ENCODE assay signal across 21 cellular contexts in the genomic region with DNA sequence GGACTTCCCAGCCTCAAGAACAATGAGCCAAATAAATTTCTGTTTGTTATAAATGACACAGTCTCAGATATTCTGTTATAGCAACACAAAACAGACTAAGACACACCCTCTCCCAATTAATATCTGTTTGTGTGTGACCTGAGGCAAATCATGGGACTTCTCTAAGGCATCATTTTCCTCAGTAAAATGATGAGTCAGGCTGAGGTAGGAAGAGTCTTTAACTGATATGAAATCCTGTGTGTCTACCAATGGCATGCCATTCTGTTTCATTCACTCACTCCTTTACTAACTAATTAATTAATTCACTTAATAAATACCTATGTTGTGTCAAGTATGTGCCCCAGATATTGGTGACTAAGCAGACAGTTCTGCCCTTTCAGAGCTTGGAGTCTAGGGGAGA.
DNase-seq lines count a peak whose midpoint lies in the region; ATAC-seq, FAIRE-seq and TF ChIP-seq lines count a peak whose summit lies in the region.
"Had no signal": no experiment of that assay in that cellular context is flagged by ENCODE, and none has a peak within 500 bp of the region (broad histone marks: within the 10 kb centered on the region; RNA-seq: fewer than 3 reads in every experiment).

No MANE protein-coding gene starts in this region.

- H3K9me3 ChIP-seq in PC-9 (ENCODE audit: insufficient read depth, low read depth) (no peaks in the 10 kb centered on the region), kidney (ENCODE audit: control insufficient read depth in 1 of 2, low read length in 2 of 2) (peaks cover 0 to 6% of the 10 kb centered on the region in 2 donors)

- H3K9ac ChIP-seq in kidney (ENCODE audit: low read length in 2 of 2): no peak overlapping the region
- H3K9ac ChIP-seq: neural progenitor cell had no signal

- no peak for FAIRE-seq in kidney (lab: Jason Lieb, UNC)
- FAIRE-seq: endothelial cell of umbilical vein, HTR-8/SVneo, TTC549 had no signal

- TF ChIP-seq CTCF in PC-9 (conservative IDR thresholded peaks at IDR 0.05) (no peak), kidney (IDR thresholded peaks at IDR 0.05; ENCODE audit: borderline replicate concordance, extremely low read depth, insufficient read depth) (no peak), chondrocyte (IDR thresholded peaks at IDR 0.05) (no peak)

- peaks cover 2% of the 10 kb centered on the region for H3K36me3 Mint-ChIP-seq in activated naive CD4-positive, alpha-beta T cell treated with anti-CD3 and anti-CD28 coated beads, Interleukin-2, amount 50 U/mL, for 24 hours
- no peaks in the 10 kb centered on the region for H3K36me3 Mint-ChIP-seq in central memory CD8-positive, alpha-beta T cell (ENCODE audit: insufficient read depth)
- H3K36me3 Mint-ChIP-seq in stimulated activated effector memory CD8-positive, alpha-beta T cell treated with anti-CD3 and anti-CD28 coated beads, Interleukin-12 subunit alpha, Interleukin-12 subunit beta, amount 100 ng/mL, for 72 hours: no peaks in the 10 kb centered on the region
- H3K36me3 Mint-ChIP-seq in chondrocyte (ENCODE audit: low read depth): no peaks in the 10 kb centered on the region

- H3K9me3 Mint-ChIP-seq in activated naive CD4-positive, alpha-beta T cell treated with anti-CD3 and anti-CD28 coated beads, Interleukin-2, amount 50 U/mL, for 24 hours: no peaks in the 10 kb centered on the region
- no peaks in the 10 kb centered on the region for H3K9me3 Mint-ChIP-seq in central memory CD8-positive, alpha-beta T cell
- H3K9me3 Mint-ChIP-seq in stimulated activated effector memory CD8-positive, alpha-beta T cell treated with anti-CD3 and anti-CD28 coated beads, Interleukin-12 subunit alpha, Interleukin-12 subunit beta, amount 100 ng/mL, for 72 hours: peaks cover 7% of the 10 kb centered on the region
- peaks cover 4% of the 10 kb centered on the region for H3K9me3 Mint-ChIP-seq in chondrocyte (ENCODE audit: low read depth)

- intact Hi-C loops in PC-9 (cut with micrococcal nuclease; ENCODE audit: unreplicated experiment): no loop called here
- intact Hi-C loops in kidney (cut with DNase I): no loop called here

- no peak for DNase-seq in activated naive CD4-positive, alpha-beta T cell treated with Interleukin-2 at 50 U/mL for 16 hours
- peak in 1 of 2 experiments; percentile 75 for DNase-seq in PC-9
- DNase-seq in central memory CD8-positive, alpha-beta T cell (ENCODE audit: low spot score in 2 of 2): no peak
- DNase-seq in stimulated activated effector memory CD8-positive, alpha-beta T cell treated with anti-CD3 and anti-CD28 coated beads, Interleukin-12 subunit alpha, Interleukin-12 subunit beta, amount 100 ng/mL, for 72 hours (ENCODE audit: low spot score in 2 of 2): no peak
- DNase-seq in NCI-H345 treated with DMSO at 0.1 percent for 48 hours (lab: John Stamatoyannopoulos, UW; ENCODE audit: unreplicated experiment): no peak
- DNase-seq in kidney: no peak
- DNase-seq in chondrocyte (ENCODE audit: low spot score): no peak
- DNase-seq: activated CD4-positive, alpha-beta T cell treated with anti-CD3 and anti-CD28 coated beads, Interleukin-2, amount 50 U/mL, for 4 hours; aorta; DND-41; foreskin melanocyte; left cardiac atrium; NCI-H2227 treated with DMSO at 0.1 percent for 48 hours; spleen had no signal

- peak overlapping the region; percentile 35 for H3K4me3 Mint-ChIP-seq in activated naive CD4-positive, alpha-beta T cell treated with anti-CD3 and anti-CD28 coated beads, Interleukin-2, amount 50 U/mL, for 24 hours
- no peak overlapping the region for H3K4me3 Mint-ChIP-seq in central memory CD8-positive, alpha-beta T cell
- H3K4me3 Mint-ChIP-seq in stimulated activated effector memory CD8-positive, alpha-beta T cell treated with anti-CD3 and anti-CD28 coated beads, Interleukin-12 subunit alpha, Interleukin-12 subunit beta, amount 100 ng/mL, for 72 hours: peak overlapping the region; percentile 49
- H3K4me3 Mint-ChIP-seq in chondrocyte (ENCODE audit: unreplicated experiment): no peak overlapping the region
- H3K4me3 Mint-ChIP-seq: neural progenitor cell had no signal

- no TSS peak for BruUV-seq in PC-9 (replicated peaks; lab: Mats Ljungman, UMichigan)

- no peaks in the 10 kb centered on the region for H3K27me3 ChIP-seq in PC-9 (ENCODE audit: insufficient read depth, low read depth)
- H3K27me3 ChIP-seq: neural progenitor cell, tibial nerve had no signal

- H3K36me3 ChIP-seq in PC-9 (ENCODE audit: low read depth): no peaks in the 10 kb centered on the region
- H3K36me3 ChIP-seq in kidney (ENCODE audit: control insufficient read depth in 1 of 2, insufficient read depth in 2 of 2, low read length in 2 of 2): no peaks in the 10 kb centered on the region
- H3K36me3 ChIP-seq: neural progenitor cell, spleen, tibial nerve had no signal

- H3K4me3 ChIP-seq in PC-9: no peak overlapping the region; the same call in 1 of the 2 replicates
- H3K4me3 ChIP-seq in kidney (ENCODE audit: low read length in 2 of 2): no peak overlapping the region
- H3K4me3 ChIP-seq: neural progenitor cell, spleen, tibial nerve had no signal

- CTCF ChIA-PET in PC-9 (lab: Charles Lee): no interaction called here

- H2AFZ ChIP-seq in PC-9: no peak overlapping the region
- H2AFZ ChIP-seq: neural progenitor cell had no signal

- peak overlapping the region; percentile 61 for H3K4me2 ChIP-seq in PC-9
- H3K4me2 ChIP-seq: neural progenitor cell had no signal

- H3K27ac Mint-ChIP-seq in activated naive CD4-positive, alpha-beta T cell treated with anti-CD3 and anti-CD28 coated beads, Interleukin-2, amount 50 U/mL, for 24 hours: no peak overlapping the region
- peak overlapping the region; percentile 16 for H3K27ac Mint-ChIP-seq in central memory CD8-positive, alpha-beta T cell (ENCODE audit: low read depth)
- H3K27ac Mint-ChIP-seq in stimulated activated effector memory CD8-positive, alpha-beta T cell treated with anti-CD3 and anti-CD28 coated beads, Interleukin-12 subunit alpha, Interleukin-12 subunit beta, amount 100 ng/mL, for 72 hours: peak overlapping the region; percentile 77
- no peak overlapping the region for H3K27ac Mint-ChIP-seq in chondrocyte (ENCODE audit: unreplicated experiment)
- H3K27ac Mint-ChIP-seq: neural progenitor cell had no signal

- H3K4me1 Mint-ChIP-seq in activated naive CD4-positive, alpha-beta T cell treated with anti-CD3 and anti-CD28 coated beads, Interleukin-2, amount 50 U/mL, for 24 hours: peaks cover 70% of the 10 kb centered on the region
- H3K4me1 Mint-ChIP-seq in central memory CD8-positive, alpha-beta T cell: peaks cover 26% of the 10 kb centered on the region
- peaks cover 44% of the 10 kb centered on the region for H3K4me1 Mint-ChIP-seq in stimulated activated effector memory CD8-positive, alpha-beta T cell treated with anti-CD3 and anti-CD28 coated beads, Interleukin-12 subunit alpha, Interleukin-12 subunit beta, amount 100 ng/mL, for 72 hours
- H3K4me1 Mint-ChIP-seq in chondrocyte (ENCODE audit: low read depth): no peaks in the 10 kb centered on the region

- ATAC-seq in central memory CD8-positive, alpha-beta T cell (replicated peaks; ENCODE audit: extremely low read depth, poor library complexity, severe bottlenecking): no peak
- no peak for ATAC-seq in stimulated activated effector memory CD8-positive, alpha-beta T cell treated with anti-CD3 and anti-CD28 coated beads, Interleukin-12 subunit alpha, Interleukin-12 subunit beta, amount 100 ng/mL, for 72 hours
- ATAC-seq: SK-N-SH treated with all-trans-retinoic acid at 6 μM for 48 hours had no signal

- peaks cover 80% of the 10 kb centered on the region for H3K4me1 ChIP-seq in PC-9 (replicated peaks; ENCODE audit: insufficient read depth)
- no peaks in the 10 kb centered on the region for H3K4me1 ChIP-seq in kidney (ENCODE audit: control insufficient read depth in 1 of 2, insufficient read depth in 1 of 2, low read depth in 1 of 2, low read length in 2 of 2)
- H3K4me1 ChIP-seq: neural progenitor cell, tibial nerve had no signal

- no peaks in the 10 kb centered on the region for H3K27me3 Mint-ChIP-seq in activated naive CD4-positive, alpha-beta T cell treated with anti-CD3 and anti-CD28 coated beads, Interleukin-2, amount 50 U/mL, for 24 hours
- H3K27me3 Mint-ChIP-seq in central memory CD8-positive, alpha-beta T cell: no peaks in the 10 kb centered on the region
- peaks cover 19% of the 10 kb centered on the region for H3K27me3 Mint-ChIP-seq in chondrocyte (ENCODE audit: low read depth)

- no peaks in the 10 kb centered on the region for H4K20me1 ChIP-seq in PC-9 (ENCODE audit: insufficient read depth)

- peaks cover 64% of the 10 kb centered on the region for H3K79me2 ChIP-seq in PC-9 (ENCODE audit: low read depth)

- H3K9me2 ChIP-seq in PC-9 (ENCODE audit: insufficient read depth): no peaks in the 10 kb centered on the region

- POLR2A ChIA-PET in PC-9 (lab: Charles Lee; ENCODE audit: unreplicated experiment): no interaction called here

- H3F3A ChIP-seq in PC-9 (ENCODE audit: insufficient read depth, low read depth): peaks cover 62% of the 10 kb centered on the region

- peak overlapping the region; percentile 97 for H3K27ac ChIP-seq in PC-9
- H3K27ac ChIP-seq in kidney (ENCODE audit: low read depth in 2 of 2, low read length in 2 of 2): no peak overlapping the region
- H3K27ac ChIP-seq: neural progenitor cell, tibial nerve had no signal

Comparison
In these comparisons a context has a peak if more than half of its experiments do, and no peak if none do; other contexts are left out.
1. H3K27ac Mint-ChIP-seq: peak in central memory CD8-positive, alpha-beta T cell (single experiment) and stimulated activated effector memory CD8-positive, alpha-beta T cell treated with anti-CD3 and anti-CD28 coated beads, Interleukin-12 subunit alpha, Interleukin-12 subunit beta, amount 100 ng/mL, for 72 hours (single experiment); none in activated naive CD4-positive, alpha-beta T cell treated with anti-CD3 and anti-CD28 coated beads, Interleukin-2, amount 50 U/mL, for 24 hours (single experiment) and chondrocyte (single experiment).
2. H3K4me3 Mint-ChIP-seq: peak in activated naive CD4-positive, alpha-beta T cell treated with anti-CD3 and anti-CD28 coated beads, Interleukin-2, amount 50 U/mL, for 24 hours (single experiment) and stimulated activated effector memory CD8-positive, alpha-beta T cell treated with anti-CD3 and anti-CD28 coated beads, Interleukin-12 subunit alpha, Interleukin-12 subunit beta, amount 100 ng/mL, for 72 hours (single experiment); none in central memory CD8-positive, alpha-beta T cell (single experiment) and chondrocyte (single experiment).